In genomic region chr16:85400305-85401205, GRCh38 we compare ENCODE assay signal across 1 cellular context.
TF ChIP-seq lines count a peak whose summit lies in the region.

No MANE protein-coding gene starts in this region.

TF ChIP-seq in K562, 482 proteins besides CTCF, POLR2A, EP300 and RAD21 (continued from another document and continues in another):
- TF ChIP-seq, protein P1, sequence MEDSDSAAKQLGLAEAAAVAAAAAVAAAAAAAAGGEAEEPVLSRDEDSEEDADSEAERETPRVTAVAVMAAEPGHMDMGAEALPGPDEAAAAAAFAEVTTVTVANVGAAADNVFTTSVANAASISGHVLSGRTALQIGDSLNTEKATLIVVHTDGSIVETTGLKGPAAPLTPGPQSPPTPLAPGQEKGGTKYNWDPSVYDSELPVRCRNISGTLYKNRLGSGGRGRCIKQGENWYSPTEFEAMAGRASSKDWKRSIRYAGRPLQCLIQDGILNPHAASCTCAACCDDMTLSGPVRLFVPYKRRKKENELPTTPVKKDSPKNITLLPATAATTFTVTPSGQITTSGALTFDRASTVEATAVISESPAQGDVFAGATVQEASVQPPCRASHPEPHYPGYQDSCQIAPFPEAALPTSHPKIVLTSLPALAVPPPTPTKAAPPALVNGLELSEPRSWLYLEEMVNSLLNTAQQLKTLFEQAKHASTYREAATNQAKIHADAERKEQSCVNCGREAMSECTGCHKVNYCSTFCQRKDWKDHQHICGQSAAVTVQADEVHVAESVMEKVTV (CRISPR knock-in tag; IDR thresholded peaks at IDR 0.05), result no peak
- TF ChIP-seq HDAC1 (IDR thresholded peaks at IDR 0.05), result peak in 1 of 2 experiments; percentile 45; a peak in 2 of 4 replicates
- peak; percentile 82 for TF ChIP-seq PHF20 (IDR thresholded peaks at IDR 0.05; ENCODE audit: partially characterized antibody)
- TF ChIP-seq ADNP (tag; IDR thresholded peaks at IDR 0.05), result 0 out of 2 replicates have a peak, but pooled peaks have one; percentile 27
- 0 out of 2 replicates have a peak, but pooled peaks have one; percentile 21 for TF ChIP-seq ARID2 (IDR thresholded peaks at IDR 0.05)
- peak; percentile 93 for TF ChIP-seq HDGF (IDR thresholded peaks at IDR 0.05)
- TF ChIP-seq ASH1L (IDR thresholded peaks at IDR 0.05; ENCODE audit: borderline replicate concordance, low read depth, partially characterized antibody), result peak; percentile 46
- TF ChIP-seq CBFB (CRISPR knock-in tag; IDR thresholded peaks at IDR 0.05), result 0 out of 2 replicates have a peak, but pooled peaks have one; percentile 41
- no peak for TF ChIP-seq GABPB2 (CRISPR knock-in tag; conservative IDR thresholded peaks at IDR 0.05)
- TF ChIP-seq SRSF1 (IDR thresholded peaks at IDR 0.05; ENCODE audit: low read depth, low read length), result no peak
- TF ChIP-seq NFE2 (IDR thresholded peaks at IDR 0.05; ENCODE audit: low read depth), result no peak
- TF ChIP-seq NEUROD1 (IDR thresholded peaks at IDR 0.05; ENCODE audit: borderline replicate concordance, low read depth, low read length, partially characterized antibody), result no peak
- TF ChIP-seq ATF2 (CRISPR knock-in tag; IDR thresholded peaks at IDR 0.05), result no peak
- TF ChIP-seq ZNF583 (CRISPR knock-in tag; IDR thresholded peaks at IDR 0.05), result no peak
- TF ChIP-seq MECOM (CRISPR knock-in tag; IDR thresholded peaks at IDR 0.05), result no peak
- TF ChIP-seq, protein P2, sequence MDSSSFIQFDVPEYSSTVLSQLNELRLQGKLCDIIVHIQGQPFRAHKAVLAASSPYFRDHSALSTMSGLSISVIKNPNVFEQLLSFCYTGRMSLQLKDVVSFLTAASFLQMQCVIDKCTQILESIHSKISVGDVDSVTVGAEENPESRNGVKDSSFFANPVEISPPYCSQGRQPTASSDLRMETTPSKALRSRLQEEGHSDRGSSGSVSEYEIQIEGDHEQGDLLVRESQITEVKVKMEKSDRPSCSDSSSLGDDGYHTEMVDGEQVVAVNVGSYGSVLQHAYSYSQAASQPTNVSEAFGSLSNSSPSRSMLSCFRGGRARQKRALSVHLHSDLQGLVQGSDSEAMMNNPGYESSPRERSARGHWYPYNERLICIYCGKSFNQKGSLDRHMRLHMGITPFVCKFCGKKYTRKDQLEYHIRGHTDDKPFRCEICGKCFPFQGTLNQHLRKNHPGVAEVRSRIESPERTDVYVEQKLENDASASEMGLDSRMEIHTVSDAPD (CRISPR knock-in tag; IDR thresholded peaks at IDR 0.05), result no peak
- no peak for TF ChIP-seq NR1H2 (CRISPR knock-in tag; IDR thresholded peaks at IDR 0.05)
- TF ChIP-seq, protein P3, sequence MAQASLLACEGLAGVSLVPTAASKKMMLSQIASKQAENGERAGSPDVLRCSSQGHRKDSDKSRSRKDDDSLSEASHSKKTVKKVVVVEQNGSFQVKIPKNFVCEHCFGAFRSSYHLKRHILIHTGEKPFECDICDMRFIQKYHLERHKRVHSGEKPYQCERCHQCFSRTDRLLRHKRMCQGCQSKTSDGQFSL (CRISPR knock-in tag; IDR thresholded peaks at IDR 0.05), result no peak
- TF ChIP-seq, protein P3 (tag; IDR thresholded peaks at IDR 0.05), result no peak
- no peak for TF ChIP-seq HNRNPL (IDR thresholded peaks at IDR 0.05; ENCODE audit: low read depth, low read length)
- peak; percentile 12; the same call in 1 of the 2 replicates for TF ChIP-seq NFIC (IDR thresholded peaks at IDR 0.05)
- no peak for TF ChIP-seq MCM2 (IDR thresholded peaks at IDR 0.05; ENCODE audit: low read depth)
- TF ChIP-seq POLR2G (IDR thresholded peaks at IDR 0.05; ENCODE audit: low read depth, low read length), result no peak
- TF ChIP-seq GATAD2A (IDR thresholded peaks at IDR 0.05), result 0 out of 2 replicates have a peak, but pooled peaks have one; percentile 39
- no peak for TF ChIP-seq ESRRA (IDR thresholded peaks at IDR 0.05; ENCODE audit: borderline replicate concordance, low read depth)
- no peak for TF ChIP-seq RBM15 (IDR thresholded peaks at IDR 0.05; ENCODE audit: insufficient read depth, low read length)
- TF ChIP-seq ZNF764 (CRISPR knock-in tag; IDR thresholded peaks at IDR 0.05; ENCODE audit: low read depth), result no peak
- TF ChIP-seq CREB3 (tag; conservative IDR thresholded peaks at IDR 0.05; ENCODE audit: low read depth), result no peak
- TF ChIP-seq POLR2B (IDR thresholded peaks at IDR 0.05; ENCODE audit: low read depth, partially characterized antibody), result peak; percentile 23
- TF ChIP-seq KDM1A (IDR thresholded peaks at IDR 0.05), result peak; percentile 30 to 57; a peak in 2 of 4 replicates
- TF ChIP-seq ZBTB1 (CRISPR knock-in tag; IDR thresholded peaks at IDR 0.05; ENCODE audit: borderline replicate concordance, low read depth), result no peak
- TF ChIP-seq HBP1 (CRISPR knock-in tag; IDR thresholded peaks at IDR 0.05), result 0 out of 2 replicates have a peak, but pooled peaks have one; percentile 53
- TF ChIP-seq ELF4 (CRISPR knock-in tag; IDR thresholded peaks at IDR 0.05), result no peak; the same call in 1 of the 2 replicates
- no peak for TF ChIP-seq ARID3B (CRISPR knock-in tag; IDR thresholded peaks at IDR 0.05; ENCODE audit: borderline replicate concordance)
- TF ChIP-seq PHF8 (IDR thresholded peaks at IDR 0.05; ENCODE audit: borderline replicate concordance, low read length), result no peak
- TF ChIP-seq, protein P4, sequence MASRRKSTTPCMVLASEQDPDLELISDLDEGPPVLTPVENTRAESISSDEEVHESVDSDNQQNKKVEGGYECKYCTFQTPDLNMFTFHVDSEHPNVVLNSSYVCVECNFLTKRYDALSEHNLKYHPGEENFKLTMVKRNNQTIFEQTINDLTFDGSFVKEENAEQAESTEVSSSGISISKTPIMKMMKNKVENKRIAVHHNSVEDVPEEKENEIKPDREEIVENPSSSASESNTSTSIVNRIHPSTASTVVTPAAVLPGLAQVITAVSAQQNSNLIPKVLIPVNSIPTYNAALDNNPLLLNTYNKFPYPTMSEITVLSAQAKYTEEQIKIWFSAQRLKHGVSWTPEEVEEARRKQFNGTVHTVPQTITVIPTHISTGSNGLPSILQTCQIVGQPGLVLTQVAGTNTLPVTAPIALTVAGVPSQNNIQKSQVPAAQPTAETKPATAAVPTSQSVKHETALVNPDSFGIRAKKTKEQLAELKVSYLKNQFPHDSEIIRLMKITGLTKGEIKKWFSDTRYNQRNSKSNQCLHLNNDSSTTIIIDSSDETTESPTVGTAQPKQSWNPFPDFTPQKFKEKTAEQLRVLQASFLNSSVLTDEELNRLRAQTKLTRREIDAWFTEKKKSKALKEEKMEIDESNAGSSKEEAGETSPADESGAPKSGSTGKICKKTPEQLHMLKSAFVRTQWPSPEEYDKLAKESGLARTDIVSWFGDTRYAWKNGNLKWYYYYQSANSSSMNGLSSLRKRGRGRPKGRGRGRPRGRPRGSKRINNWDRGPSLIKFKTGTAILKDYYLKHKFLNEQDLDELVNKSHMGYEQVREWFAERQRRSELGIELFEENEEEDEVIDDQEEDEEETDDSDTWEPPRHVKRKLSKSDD (conservative IDR thresholded peaks at IDR 0.05; ENCODE audit: low read length), result no peak
- peak; percentile 4 for TF ChIP-seq NCOA4 (IDR thresholded peaks at IDR 0.05; ENCODE audit: partially characterized antibody)
- TF ChIP-seq, protein P5, sequence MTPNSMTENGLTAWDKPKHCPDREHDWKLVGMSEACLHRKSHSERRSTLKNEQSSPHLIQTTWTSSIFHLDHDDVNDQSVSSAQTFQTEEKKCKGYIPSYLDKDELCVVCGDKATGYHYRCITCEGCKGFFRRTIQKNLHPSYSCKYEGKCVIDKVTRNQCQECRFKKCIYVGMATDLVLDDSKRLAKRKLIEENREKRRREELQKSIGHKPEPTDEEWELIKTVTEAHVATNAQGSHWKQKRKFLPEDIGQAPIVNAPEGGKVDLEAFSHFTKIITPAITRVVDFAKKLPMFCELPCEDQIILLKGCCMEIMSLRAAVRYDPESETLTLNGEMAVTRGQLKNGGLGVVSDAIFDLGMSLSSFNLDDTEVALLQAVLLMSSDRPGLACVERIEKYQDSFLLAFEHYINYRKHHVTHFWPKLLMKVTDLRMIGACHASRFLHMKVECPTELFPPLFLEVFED (CRISPR knock-in tag; conservative IDR thresholded peaks at IDR 0.05), result 0 out of 2 replicates have a peak, but pooled peaks have one; percentile 4
- no peak for TF ChIP-seq MEF2A (IDR thresholded peaks at IDR 0.05; ENCODE audit: control insufficient read depth, low read depth, low read length)
- TF ChIP-seq, protein P6, sequence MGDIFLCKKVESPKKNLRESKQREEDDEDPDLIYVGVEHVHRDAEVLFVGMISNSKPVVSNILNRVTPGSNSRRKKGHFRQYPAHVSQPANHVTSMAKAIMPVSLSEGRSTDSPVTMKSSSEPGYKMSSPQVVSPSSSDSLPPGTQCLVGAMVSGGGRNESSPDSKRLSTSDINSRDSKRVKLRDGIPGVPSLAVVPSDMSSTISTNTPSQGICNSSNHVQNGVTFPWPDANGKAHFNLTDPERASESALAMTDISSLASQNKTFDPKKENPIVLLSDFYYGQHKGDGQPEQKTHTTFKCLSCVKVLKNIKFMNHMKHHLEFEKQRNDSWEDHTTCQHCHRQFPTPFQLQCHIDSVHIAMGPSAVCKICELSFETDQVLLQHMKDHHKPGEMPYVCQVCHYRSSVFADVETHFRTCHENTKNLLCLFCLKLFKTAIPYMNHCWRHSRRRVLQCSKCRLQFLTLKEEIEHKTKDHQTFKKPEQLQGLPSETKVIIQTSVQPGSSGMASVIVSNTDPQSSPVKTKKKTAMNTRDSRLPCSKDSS (IDR thresholded peaks at IDR 0.05; ENCODE audit: low read depth, partially characterized antibody), result peak; percentile 58
- TF ChIP-seq, protein P7, sequence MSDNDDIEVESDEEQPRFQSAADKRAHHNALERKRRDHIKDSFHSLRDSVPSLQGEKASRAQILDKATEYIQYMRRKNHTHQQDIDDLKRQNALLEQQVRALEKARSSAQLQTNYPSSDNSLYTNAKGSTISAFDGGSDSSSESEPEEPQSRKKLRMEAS (CRISPR knock-in tag; IDR thresholded peaks at IDR 0.05), result no peak
- no peak for TF ChIP-seq KDM2B (CRISPR knock-in tag; IDR thresholded peaks at IDR 0.05)
- peak; percentile 78 for TF ChIP-seq TSC22D4 (tag; IDR thresholded peaks at IDR 0.05)
- no peak for TF ChIP-seq SIN3B (IDR thresholded peaks at IDR 0.05; ENCODE audit: low read depth)
- no peak for TF ChIP-seq GMEB1 (CRISPR knock-in tag; IDR thresholded peaks at IDR 0.05)
- TF ChIP-seq LARP7 (IDR thresholded peaks at IDR 0.05), result peak; percentile 70
- no peak for TF ChIP-seq ZNF253 (CRISPR knock-in tag; conservative IDR thresholded peaks at IDR 0.05)
- no peak for TF ChIP-seq THAP7 (CRISPR knock-in tag; IDR thresholded peaks at IDR 0.05)
- peak; percentile 85; the same call in 1 of the 2 replicates for TF ChIP-seq THRAP3 (IDR thresholded peaks at IDR 0.05; ENCODE audit: borderline replicate concordance)
